ENCODE assay signal across 19 cellular contexts in the genomic region with DNA sequence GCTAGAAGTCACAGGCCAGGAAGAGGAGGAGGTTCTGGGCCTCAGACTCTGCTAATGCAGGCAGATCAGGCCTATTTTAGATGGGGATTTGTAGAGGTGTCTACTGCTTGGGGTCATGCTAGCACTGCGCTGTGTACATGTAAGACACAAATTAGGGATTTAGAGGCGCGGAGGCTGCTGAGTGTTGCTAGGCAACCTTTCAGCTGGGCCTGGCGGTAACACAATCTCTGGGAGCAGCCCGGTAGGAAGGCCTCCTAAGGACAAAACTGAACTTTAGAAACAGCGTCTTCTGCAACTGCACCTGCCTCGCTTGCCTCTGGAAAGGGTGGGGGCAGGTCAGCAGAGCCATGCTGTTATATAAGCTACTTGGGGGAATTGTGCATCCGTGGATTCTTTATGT.
DNase-seq lines count a peak whose midpoint lies in the region; ATAC-seq and TF ChIP-seq lines count a peak whose summit lies in the region.
"Had no signal": no experiment of that assay in that cellular context is flagged by ENCODE, and none has a peak within 500 bp of the region (broad histone marks: within the 10 kb centered on the region; RNA-seq: fewer than 3 reads in every experiment).

No MANE protein-coding gene starts in this region.

- TF ChIP-seq CTCF in activated CD8-positive, alpha-beta T cell treated with anti-CD3 and anti-CD28 coated beads for 36 hours (IDR thresholded peaks at IDR 0.05): no peak
- TF ChIP-seq CTCF in WERI-Rb-1 (IDR thresholded peaks at IDR 0.05; ENCODE audit: low read depth, low read length): no peak
- TF ChIP-seq CTCF in nephron progenitor cell (IDR thresholded peaks at IDR 0.05): no peak
- no peak for TF ChIP-seq CTCF in testis (IDR thresholded peaks at IDR 0.05)

- POLR2A ChIA-PET in activated CD8-positive, alpha-beta T cell treated with anti-CD3 and anti-CD28 coated beads, Interleukin-2, amount 10 ng/mL, durations not matched to agents 7 days and 5 days (lab: Charles Lee): no interaction called here
- POLR2A ChIA-PET in activated CD8-positive, alpha-beta T cell treated with anti-CD3 and anti-CD28 coated beads for 36 hours (lab: Charles Lee): no interaction called here

- H3K9me3 Mint-ChIP-seq in activated CD8-positive, alpha-beta T cell treated with anti-CD3 and anti-CD28 coated beads, Interleukin-2, amount 10 ng/mL, durations not matched to agents 7 days and 5 days (ENCODE audit: insufficient read depth): no peaks in the 10 kb centered on the region
- H3K9me3 Mint-ChIP-seq in activated CD8-positive, alpha-beta T cell treated with anti-CD3 and anti-CD28 coated beads for 36 hours: no peaks in the 10 kb centered on the region
- H3K9me3 Mint-ChIP-seq in nephron progenitor cell: peaks cover 8% of the 10 kb centered on the region
- no peaks in the 10 kb centered on the region for H3K9me3 Mint-ChIP-seq in activated T-cell treated with anti-CD3 and anti-CD28 coated beads, Interleukin-2, amount 50 U/mL, for 24 hours
- H3K9me3 Mint-ChIP-seq: activated naive CD8-positive, alpha-beta T cell treated with anti-CD3 and anti-CD28 coated beads for 36 hours; activated T-helper 17 cell treated with anti-CD3 and anti-CD28 coated beads, Interleukin-2, amount 50 U/mL, for 72 hours; natural killer cell treated with Interleukin-12 subunit alpha and Interleukin-12 subunit beta and Interleukin-15 and Interleukin-18, amount 100 ng/mL, for 72 hours had no signal

- no peak for TF ChIP-seq POLR2A in testis (IDR thresholded peaks at IDR 0.05)

- CTCF ChIA-PET in activated CD8-positive, alpha-beta T cell treated with anti-CD3 and anti-CD28 coated beads, Interleukin-2, amount 10 ng/mL, durations not matched to agents 7 days and 5 days (lab: Charles Lee): no interaction called here
- CTCF ChIA-PET in activated CD8-positive, alpha-beta T cell treated with anti-CD3 and anti-CD28 coated beads for 36 hours (lab: Charles Lee): no interaction called here

- no peaks in the 10 kb centered on the region for H3K36me3 ChIP-seq in WERI-Rb-1
- H3K36me3 ChIP-seq in testis (ENCODE audit: low read depth, missing control alignments): no peaks in the 10 kb centered on the region

- H3K4me1 Mint-ChIP-seq in activated CD8-positive, alpha-beta T cell treated with anti-CD3 and anti-CD28 coated beads, Interleukin-2, amount 10 ng/mL, durations not matched to agents 7 days and 5 days (ENCODE audit: low read depth): peaks cover 3% of the 10 kb centered on the region
- H3K4me1 Mint-ChIP-seq in activated CD8-positive, alpha-beta T cell treated with anti-CD3 and anti-CD28 coated beads for 36 hours (ENCODE audit: low read depth): no peaks in the 10 kb centered on the region
- H3K4me1 Mint-ChIP-seq in nephron progenitor cell: peaks cover 56% of the 10 kb centered on the region
- H3K4me1 Mint-ChIP-seq in activated T-cell treated with anti-CD3 and anti-CD28 coated beads, Interleukin-2, amount 50 U/mL, for 24 hours (ENCODE audit: low read depth): peaks cover 9% of the 10 kb centered on the region
- H3K4me1 Mint-ChIP-seq: activated naive CD8-positive, alpha-beta T cell treated with anti-CD3 and anti-CD28 coated beads for 36 hours; activated T-helper 17 cell treated with anti-CD3 and anti-CD28 coated beads, Interleukin-2, amount 50 U/mL, for 72 hours had no signal

- peak; percentile 12 for DNase-seq in activated CD8-positive, alpha-beta T cell treated with anti-CD3 and anti-CD28 coated beads, Interleukin-2, amount 10 ng/mL, durations not matched to agents 7 days and 5 days
- no peak for DNase-seq in activated CD8-positive, alpha-beta T cell treated with anti-CD3 and anti-CD28 coated beads for 36 hours
- DNase-seq in WERI-Rb-1 (peak; percentile 40), nephron progenitor cell (no peak), testis (peak; percentile 8)
- DNase-seq in activated T-cell treated with anti-CD3 and anti-CD28 coated beads, Interleukin-2, amount 50 U/mL, for 24 hours: no peak
- DNase-seq: activated CD4-positive, alpha-beta T cell treated with anti-CD3 and anti-CD28 coated beads for 1 hour; activated naive CD8-positive, alpha-beta T cell treated with anti-CD3 and anti-CD28 coated beads for 36 hours; Calu3; effector CD8-positive, alpha-beta T cell; mesenchymal stem cell; MM.1S; NCI-H1930; Right ventricle myocardium superior; stimulated activated CD4-positive, alpha-beta T cell treated with anti-CD3 and anti-CD28 coated beads, Interleukin-12 subunit alpha, Interleukin-12 subunit beta, amount 100 ng/mL, for 4 hours had no signal

- ATAC-seq in activated CD8-positive, alpha-beta T cell treated with anti-CD3 and anti-CD28 coated beads, Interleukin-2, amount 10 ng/mL, durations not matched to agents 7 days and 5 days: no peak
- ATAC-seq in activated CD8-positive, alpha-beta T cell treated with anti-CD3 and anti-CD28 coated beads for 36 hours: no peak
- ATAC-seq in GM21825 (IDR thresholded peaks at IDR 0.05; ENCODE audit: unreplicated experiment) (no peak), GM21619 (IDR thresholded peaks at IDR 0.05; ENCODE audit: unreplicated experiment) (no peak)
- ATAC-seq: activated T-helper 17 cell treated with anti-CD3 and anti-CD28 coated beads, Interleukin-2, amount 50 U/mL, for 72 hours; natural killer cell treated with Interleukin-12 subunit alpha and Interleukin-12 subunit beta and Interleukin-15 and Interleukin-18, amount 100 ng/mL, for 72 hours had no signal

- H3K4me3 Mint-ChIP-seq in activated CD8-positive, alpha-beta T cell treated with anti-CD3 and anti-CD28 coated beads, Interleukin-2, amount 10 ng/mL, durations not matched to agents 7 days and 5 days: no peak overlapping the region
- no peak overlapping the region for H3K4me3 Mint-ChIP-seq in activated CD8-positive, alpha-beta T cell treated with anti-CD3 and anti-CD28 coated beads for 36 hours
- no peak overlapping the region for H3K4me3 Mint-ChIP-seq in nephron progenitor cell
- no peak overlapping the region for H3K4me3 Mint-ChIP-seq in activated T-cell treated with anti-CD3 and anti-CD28 coated beads, Interleukin-2, amount 50 U/mL, for 24 hours
- H3K4me3 Mint-ChIP-seq: activated naive CD8-positive, alpha-beta T cell treated with anti-CD3 and anti-CD28 coated beads for 36 hours; activated T-helper 17 cell treated with anti-CD3 and anti-CD28 coated beads, Interleukin-2, amount 50 U/mL, for 72 hours; natural killer cell treated with Interleukin-12 subunit alpha and Interleukin-12 subunit beta and Interleukin-15 and Interleukin-18, amount 100 ng/mL, for 72 hours had no signal

- H3K4me1 ChIP-seq in testis: no peaks in the 10 kb centered on the region

- H3K27ac ChIP-seq in WERI-Rb-1: no peak overlapping the region; the same call in 1 of the 2 replicates
- no peak overlapping the region for H3K27ac ChIP-seq in testis

- H3K27me3 Mint-ChIP-seq in activated CD8-positive, alpha-beta T cell treated with anti-CD3 and anti-CD28 coated beads, Interleukin-2, amount 10 ng/mL, durations not matched to agents 7 days and 5 days (ENCODE audit: low read depth): peaks cover 10% of the 10 kb centered on the region
- no peaks in the 10 kb centered on the region for H3K27me3 Mint-ChIP-seq in activated CD8-positive, alpha-beta T cell treated with anti-CD3 and anti-CD28 coated beads for 36 hours
- H3K27me3 Mint-ChIP-seq in nephron progenitor cell (ENCODE audit: low read depth, poor library complexity): peaks cover 2% of the 10 kb centered on the region
- peaks cover 5% of the 10 kb centered on the region for H3K27me3 Mint-ChIP-seq in activated T-cell treated with anti-CD3 and anti-CD28 coated beads, Interleukin-2, amount 50 U/mL, for 24 hours
- H3K27me3 Mint-ChIP-seq: activated naive CD8-positive, alpha-beta T cell treated with anti-CD3 and anti-CD28 coated beads for 36 hours had no signal

- H3K27ac Mint-ChIP-seq in activated CD8-positive, alpha-beta T cell treated with anti-CD3 and anti-CD28 coated beads, Interleukin-2, amount 10 ng/mL, durations not matched to agents 7 days and 5 days: no peak overlapping the region
- no peak overlapping the region for H3K27ac Mint-ChIP-seq in activated CD8-positive, alpha-beta T cell treated with anti-CD3 and anti-CD28 coated beads for 36 hours
- peak overlapping the region; percentile 54 for H3K27ac Mint-ChIP-seq in nephron progenitor cell
- no peak overlapping the region for H3K27ac Mint-ChIP-seq in activated T-cell treated with anti-CD3 and anti-CD28 coated beads, Interleukin-2, amount 50 U/mL, for 24 hours
- H3K27ac Mint-ChIP-seq: activated naive CD8-positive, alpha-beta T cell treated with anti-CD3 and anti-CD28 coated beads for 36 hours; activated T-helper 17 cell treated with anti-CD3 and anti-CD28 coated beads, Interleukin-2, amount 50 U/mL, for 72 hours; natural killer cell treated with Interleukin-12 subunit alpha and Interleukin-12 subunit beta and Interleukin-15 and Interleukin-18, amount 100 ng/mL, for 72 hours had no signal

- H3K9me3 ChIP-seq in WERI-Rb-1 (ENCODE audit: severe bottlenecking): no peaks in the 10 kb centered on the region
- no peaks in the 10 kb centered on the region for H3K9me3 ChIP-seq in testis

- no peaks in the 10 kb centered on the region for H3K27me3 ChIP-seq in WERI-Rb-1 (ENCODE audit: insufficient read depth, low read depth, severe bottlenecking)
- no peaks in the 10 kb centered on the region for H3K27me3 ChIP-seq in testis

- 91 to 93% methylated on average over 8 of the region's 8 CpGs for WGBS in testis, 2 donors

- intact Hi-C loops in activated CD8-positive, alpha-beta T cell treated with anti-CD3 and anti-CD28 coated beads for 36 hours (cut with micrococcal nuclease): no loop called here
- intact Hi-C loops in testis (cut with DNase I; ENCODE audit: low total_unique reads): no loop called here

- H3K36me3 Mint-ChIP-seq in activated CD8-positive, alpha-beta T cell treated with anti-CD3 and anti-CD28 coated beads, Interleukin-2, amount 10 ng/mL, durations not matched to agents 7 days and 5 days (ENCODE audit: low read depth): no peaks in the 10 kb centered on the region
- H3K36me3 Mint-ChIP-seq in activated CD8-positive, alpha-beta T cell treated with anti-CD3 and anti-CD28 coated beads for 36 hours (ENCODE audit: low read depth): no peaks in the 10 kb centered on the region
- no peaks in the 10 kb centered on the region for H3K36me3 Mint-ChIP-seq in nephron progenitor cell (ENCODE audit: low read depth)
- no peaks in the 10 kb centered on the region for H3K36me3 Mint-ChIP-seq in activated T-cell treated with anti-CD3 and anti-CD28 coated beads, Interleukin-2, amount 50 U/mL, for 24 hours (ENCODE audit: low read depth)
- H3K36me3 Mint-ChIP-seq: activated naive CD8-positive, alpha-beta T cell treated with anti-CD3 and anti-CD28 coated beads for 36 hours; natural killer cell treated with Interleukin-12 subunit alpha and Interleukin-12 subunit beta and Interleukin-15 and Interleukin-18, amount 100 ng/mL, for 72 hours had no signal

- no peak overlapping the region for H3K4me3 ChIP-seq in WERI-Rb-1 (ENCODE audit: low read depth, low read length)
- no peak overlapping the region for H3K4me3 ChIP-seq in testis

Comparison
In these comparisons a context has a peak if more than half of its experiments do, and no peak if none do; other contexts are left out.
1. DNase-seq: peak in activated CD8-positive, alpha-beta T cell treated with anti-CD3 and anti-CD28 coated beads, Interleukin-2, amount 10 ng/mL, durations not matched to agents 7 days and 5 days (single experiment), WERI-Rb-1 (single experiment) and testis (single experiment); none in activated CD8-positive, alpha-beta T cell treated with anti-CD3 and anti-CD28 coated beads for 36 hours (single experiment), nephron progenitor cell (single experiment) and activated T-cell treated with anti-CD3 and anti-CD28 coated beads, Interleukin-2, amount 50 U/mL, for 24 hours (single experiment).